ENCODE assay signal across 8 cellular contexts in the genomic region with DNA sequence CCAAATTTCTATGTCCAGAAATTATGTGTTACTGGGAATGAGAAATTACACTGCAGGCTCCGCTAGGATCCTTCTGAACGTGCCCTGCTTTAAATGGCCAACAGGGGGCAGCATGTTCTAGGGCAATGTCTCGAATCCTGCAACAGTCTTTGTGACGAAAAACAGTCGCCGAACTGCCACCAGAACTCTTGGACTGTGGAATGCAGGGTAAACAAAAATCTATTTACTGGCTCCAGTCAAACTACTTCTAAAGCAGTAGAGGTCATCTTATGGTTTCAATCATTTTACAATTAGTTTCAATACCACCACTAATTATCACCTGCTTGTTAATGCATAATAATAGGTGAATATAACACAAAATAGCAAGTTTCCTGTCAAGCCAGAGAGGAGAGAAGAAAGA. TPM values are rescaled to one million over a fixed set of nuclear protein-coding genes. Genes with fewer than 3 reads are reported as not detected.
DNase-seq lines count a peak whose midpoint lies in the region; ATAC-seq, FAIRE-seq and TF ChIP-seq lines count a peak whose summit lies in the region.

No MANE protein-coding gene starts in this region.

- peak; percentile 84 to 98 (median 94) for TF ChIP-seq CTCF in heart right ventricle (IDR thresholded peaks at IDR 0.05)
- peak; percentile 95 for TF ChIP-seq CTCF in psoas muscle (IDR thresholded peaks at IDR 0.05)

- H3K36me3 ChIP-seq in adipocyte (ENCODE audit: control insufficient read depth, insufficient read depth, low read length, severe bottlenecking) (no peaks in the 10 kb centered on the region), heart right ventricle (no peaks in the 10 kb centered on the region), psoas muscle (ENCODE audit: insufficient read depth in 1 of 2, low read depth in 1 of 2) (no peaks in the 10 kb centered on the region)

- peak overlapping the region; percentile 72 for H3K4me3 ChIP-seq in adipocyte (ENCODE audit: low read length)
- peak overlapping the region in 4 of 10 donors; percentile 18 to 33 (median 20) for H3K4me3 ChIP-seq in heart right ventricle
- peak overlapping the region; percentile 49 for H3K4me3 ChIP-seq in psoas muscle

- DNase-seq in GM03348 (ENCODE audit: low spot score), result peak; percentile 81
- peak; percentile 83 for DNase-seq in NCI-H128 (lab: John Stamatoyannopoulos, UW; ENCODE audit: unreplicated experiment)
- DNase-seq in SW480 (ENCODE audit: low spot score), result peak; percentile 54
- DNase-seq in adipocyte (ENCODE audit: low read depth), result peak; percentile 92
- peak; percentile 68 to 88 for DNase-seq in heart right ventricle
- peak; percentile 73 to 85 for DNase-seq in psoas muscle
- peak; percentile 59 for DNase-seq in urothelium cell line (ENCODE audit: low spot score)

- ATAC-seq in HG02571 (IDR thresholded peaks at IDR 0.05; ENCODE audit: unreplicated experiment), result peak; percentile 74
- ATAC-seq in heart right ventricle, result peak; percentile 80 to 95 (median 90)
- ATAC-seq in psoas muscle, result peak; percentile 82 to 99 (median 93)

- WGBS in heart right ventricle, 2 donors, result 0 to 1% methylated on average over 6 of the region's 6 CpGs
- WGBS in psoas muscle, 3 donors, result 0 to 2% (median 1%) methylated on average over 6 of the region's 6 CpGs

- FAIRE-seq in urothelium cell line (lab: Jason Lieb, UNC), result no peak

- H3K9ac ChIP-seq in adipocyte (ENCODE audit: low read length), result peak overlapping the region; percentile 55

- H3K27ac ChIP-seq in heart right ventricle (no peak overlapping the region), psoas muscle (no peak overlapping the region)

- intact Hi-C loops in heart right ventricle (cut with DNase I) (loop anchor here in 8 of 10 donors (1.0 to 10.0 kb wide), 6 partner anchors 121 to 226 kb away; no protein-coding TSS in a partner anchor), psoas muscle (cut with DNase I) (loop anchor here in 1 of 2 donors (2.0 to 10.0 kb wide), 2 partner anchors 124 to 356 kb away; no protein-coding TSS in a partner anchor)

- no peaks in the 10 kb centered on the region for H3K27me3 ChIP-seq in adipocyte (replicated peaks; ENCODE audit: control insufficient read depth, insufficient read depth, low read length)
- no peaks in the 10 kb centered on the region for H3K27me3 ChIP-seq in heart right ventricle
- no peaks in the 10 kb centered on the region for H3K27me3 ChIP-seq in psoas muscle (ENCODE audit: insufficient read depth in 3 of 3, low read length in 2 of 3)

- H3K4me1 ChIP-seq in adipocyte (ENCODE audit: control insufficient read depth, insufficient read depth, low read length) (no peaks in the 10 kb centered on the region), heart right ventricle (peaks cover 0 to 3% (median 0%) of the 10 kb centered on the region in 9 donors), psoas muscle (no peaks in the 10 kb centered on the region)

- no peaks in the 10 kb centered on the region for H3K9me3 ChIP-seq in adipocyte (ENCODE audit: control insufficient read depth, low read length)
- H3K9me3 ChIP-seq in heart right ventricle, result no peaks in the 10 kb centered on the region
- no peaks in the 10 kb centered on the region for H3K9me3 ChIP-seq in psoas muscle

RNA-seq across cellular contexts. Expression of gene ZNF397, which starts 9.8 kb away (rescaled TPM):
- total RNA-seq in heart right ventricle (10 to 100 TPM; 12.7 to 18.6 (median 14.6) TPM), psoas muscle (10 to 100 TPM; 13.7 to 25.0 (median 18.7) TPM)
- polyA plus RNA-seq in heart right ventricle (10 to 100 TPM in 1 of 2 donors, 1 to 10 TPM in 1; 7.6 to 12.1 TPM), psoas muscle (10 to 100 TPM; 10.5 to 34.5 (median 15.2) TPM)

RNA-seq across cellular contexts. Expression of gene ZSCAN30, which starts 59.0 kb away (rescaled TPM):
- 10 to 100 TPM; 11.6 to 16.4 (median 14.2) TPM for total RNA-seq in heart right ventricle
- polyA plus RNA-seq in heart right ventricle, result 10 to 100 TPM in 1 of 2 donors, 1 to 10 TPM in 1; 3.8 to 31.5 TPM
- total RNA-seq in psoas muscle, result 10 to 100 TPM in 2 of 4 donors, 1 to 10 TPM in 2; 8.8 to 12.2 (median 10.4) TPM
- polyA plus RNA-seq in psoas muscle, result 1 to 10 TPM; 3.0 to 7.9 (median 4.6) TPM
